Comparison of ENCODE assay signal across 8 cellular contexts in genomic region chr1:230066466-230067404, GRCh38. TPM values are rescaled to one million over a fixed set of nuclear protein-coding genes. Genes with fewer than 3 reads are reported as not detected.
DNase-seq lines count a peak whose midpoint lies in the region; ATAC-seq and TF ChIP-seq lines count a peak whose summit lies in the region.

Gene GALNT2 (plus strand): TSS chr1:230067238. CDS start chr1:230067281, 43 bp downstream.

- peak; percentile 99 for DNase-seq in GM10266 (ENCODE audit: extremely low spot score)
- DNase-seq in NCI-H1092 (lab: John Stamatoyannopoulos, UW), result peak; percentile 93
- peak; percentile 89 for DNase-seq in activated naive CD4-positive, alpha-beta T cell treated with anti-CD3 and anti-CD28 coated beads, Interleukin-2, amount 50 U/mL, for 16 hours
- peak; percentile 93 for DNase-seq in globus pallidus (ENCODE audit: low spot score)
- DNase-seq in occipital lobe (lab: John Stamatoyannopoulos, UW), result peak; percentile 87
- peak; percentile 85 for DNase-seq in superior temporal gyrus (ENCODE audit: extremely low spot score)

- TF ChIP-seq CTCF in GM10266 (IDR thresholded peaks at IDR 0.05; ENCODE audit: control insufficient read depth, insufficient read depth, low read depth, missing control alignments), result no peak

- ATAC-seq in HG02588 (IDR thresholded peaks at IDR 0.05; ENCODE audit: unreplicated experiment) (peak; percentile 92), SK-N-SH treated with all-trans-retinoic acid at 6 μM for 48 hours (peak; percentile 87)

TF ChIP-seq in SK-N-SH treated with all-trans-retinoic acid at 6 μM for 48 hours, 23 proteins besides CTCF, POLR2A, EP300 and RAD21:
- TF ChIP-seq CSDC2 (CRISPR knock-in tag; IDR thresholded peaks at IDR 0.05) (no peak), CSRNP3 (CRISPR knock-in tag; IDR thresholded peaks at IDR 0.05) (no peak), ZNF565 (CRISPR knock-in tag; conservative IDR thresholded peaks at IDR 0.05; ENCODE audit: low read depth) (no peak), ZC3H10 (CRISPR knock-in tag; IDR thresholded peaks at IDR 0.05) (no peak), CREB5 (CRISPR knock-in tag; IDR thresholded peaks at IDR 0.05; ENCODE audit: low read depth) (no peak)

RNA-seq across cellular contexts. Expression of gene GALNT2, which starts in this region (rescaled TPM):
- 32.8 TPM for total RNA-seq in occipital lobe

Comparison
In these comparisons a context has a peak if more than half of its experiments do, and no peak if none do; other contexts are left out.
1. Peak in every context shown above with its lines: DNase-seq and ATAC-seq.